ENCODE assay signal across 17 cellular contexts in genomic region chr6:138862491-138862890, GRCh38.
"Had no signal": no experiment of that assay in that cellular context is flagged by ENCODE, and none has a peak within 500 bp of the region (broad histone marks: within the 10 kb centered on the region; RNA-seq: fewer than 3 reads in every experiment).

No MANE protein-coding gene starts in this region.

- DNase-seq: effector memory CD4-positive, alpha-beta T cell; gastrocnemius medialis; kidney; left cardiac atrium; mesendoderm; naive thymus-derived CD8-positive, alpha-beta T cell; psoas muscle; retina; sigmoid colon; small intestine; stimulated activated CD4-positive, alpha-beta T cell treated with anti-CD3 and anti-CD28 coated beads, Interleukin-12 subunit alpha, Interleukin-12 subunit beta, amount 100 ng/mL, for 4 hours; stimulated activated naive CD4-positive, alpha-beta T cell; stomach had no signal

- H3K27me3 ChIP-seq: gastrocnemius medialis, hepatocyte, neutrophil, sigmoid colon, stomach, vagina had no signal

- H3K4me3 ChIP-seq: gastrocnemius medialis, hepatocyte, psoas muscle, sigmoid colon, stomach, vagina had no signal

- H3K9me3 ChIP-seq: gastrocnemius medialis, neutrophil, psoas muscle, sigmoid colon, stomach, vagina had no signal

- H3K4me1 ChIP-seq: gastrocnemius medialis, psoas muscle, vagina had no signal

- H3K79me2 ChIP-seq: hepatocyte had no signal

- H2AFZ ChIP-seq: hepatocyte had no signal

- H3K27ac ChIP-seq: gastrocnemius medialis, hepatocyte, neutrophil, psoas muscle, vagina had no signal

- H3K4me2 ChIP-seq: hepatocyte had no signal

- ATAC-seq: esophagus mucosa; naive thymus-derived CD8-positive, alpha-beta T cell; psoas muscle had no signal

- H3K36me3 ChIP-seq: gastrocnemius medialis, neutrophil, sigmoid colon, stomach, vagina had no signal
